In genomic region chr19:50602089-50602422, GRCh38 we compare ENCODE assay signal across 36 cellular contexts. TPM values are rescaled to one million over a fixed set of nuclear protein-coding genes. Genes with fewer than 3 reads are reported as not detected.
"Had no signal": no experiment of that assay in that cellular context is flagged by ENCODE, and none has a peak within 500 bp of the region (broad histone marks: within the 10 kb centered on the region; RNA-seq: fewer than 3 reads in every experiment).

No MANE protein-coding gene starts in this region.

- H3K27ac ChIP-seq: KMS-11 had no signal

- H3K9ac ChIP-seq: KMS-11 had no signal

- DNase-seq: Karpas-422, Kasumi-1, KG1, MG63, MM.1S, MV-4-11, NCI-H1048, NCI-H1092, NCI-H1092 treated with DMSO at 0.1 percent for 48 hours, NCI-H1105, NCI-H1105 treated with DMSO at 0.1 percent for 48 hours, NCI-H1417, NCI-H1417 treated with DMSO at 0.1 percent for 48 hours, NCI-H1436, NCI-H1436 treated with DMSO at 0.1 percent for 48 hours, NCI-H146, NCI-H1694, NCI-H1694 treated with DMSO at 0.1 percent for 48 hours, NCI-H187, NCI-H187 treated with DMSO at 0.1 percent for 48 hours, NCI-H1930, NCI-H2029, NCI-H2029 treated with DMSO at 0.1 percent for 48 hours, NCI-H2081, NCI-H2081 treated with DMSO at 0.1 percent for 48 hours, NCI-H2107, NCI-H2171, NCI-H2171 treated with DMSO at 0.1 percent for 48 hours, NCI-H2227 treated with DMSO at 0.1 percent for 48 hours, NCI-H345, NCI-H446, NCI-H446 treated with DMSO at 0.1 percent for 48 hours had no signal

- H3K4me2 ChIP-seq: KMS-11 had no signal

- H3K9me3 ChIP-seq: MG63 had no signal

- H3K4me3 ChIP-seq: MG63 had no signal

- H3K36me3 ChIP-seq: MG63 had no signal

RNA-seq across cellular contexts. Expression of gene LRRC4B, which starts 33.8 kb away (rescaled TPM):
- total RNA-seq: LHCN-M2, M059J, MCF 10A had no signal

RNA-seq across cellular contexts. Expression of gene SYT3, which starts 37.6 kb away (rescaled TPM):
- total RNA-seq: M059J, MCF 10A had no signal

RNA-seq across cellular contexts. Expression of gene C19orf81, which starts 47.2 kb away (rescaled TPM):
- total RNA-seq: LHCN-M2, MCF 10A had no signal
